2 cellular contexts compared by ENCODE assay signal in genomic region chr3:36903119-36903882, GRCh38.
TF ChIP-seq lines count a peak whose summit lies in the region.

No MANE protein-coding gene starts in this region.

TF ChIP-seq in SK-N-SH, 30 proteins besides CTCF, POLR2A, EP300 and RAD21 (continued from another document):
- TF ChIP-seq USF2 (IDR thresholded peaks at IDR 0.05; ENCODE audit: borderline replicate concordance, low read depth, low read length): no peak
- no peak for TF ChIP-seq FOXM1 (IDR thresholded peaks at IDR 0.05; ENCODE audit: low read depth)
- no peak for TF ChIP-seq PBX3 (IDR thresholded peaks at IDR 0.05)
- no peak for TF ChIP-seq ELF1 (IDR thresholded peaks at IDR 0.05)
- no peak for TF ChIP-seq TAF1 (IDR thresholded peaks at IDR 0.05; ENCODE audit: borderline replicate concordance, low read depth, low read length)
- TF ChIP-seq IRF3 (IDR thresholded peaks at IDR 0.05; ENCODE audit: low read depth, low read length): no peak
- TF ChIP-seq ZBTB33 (IDR thresholded peaks at IDR 0.05; ENCODE audit: borderline replicate concordance, low read depth): no peak
- TF ChIP-seq JUND (IDR thresholded peaks at IDR 0.05): no peak
- TF ChIP-seq REST (IDR thresholded peaks at IDR 0.05; ENCODE audit: low read depth, low read length): no peak
- TF ChIP-seq YY1 (IDR thresholded peaks at IDR 0.05; ENCODE audit: low read depth): no peak
- TF ChIP-seq MAX (IDR thresholded peaks at IDR 0.05; ENCODE audit: low read depth): no peak
- no peak for TF ChIP-seq RCOR1 (IDR thresholded peaks at IDR 0.05; ENCODE audit: low read length)
- no peak for TF ChIP-seq SIN3A (IDR thresholded peaks at IDR 0.05; ENCODE audit: borderline replicate concordance, low read depth, low read length)
- TF ChIP-seq MEF2A (IDR thresholded peaks at IDR 0.05; ENCODE audit: borderline replicate concordance, low read depth): no peak
- no peak for TF ChIP-seq CHD2 (IDR thresholded peaks at IDR 0.05; ENCODE audit: low read length, partially characterized antibody)

TF ChIP-seq in SK-N-SH treated with all-trans-retinoic acid at 6 μM for 48 hours, 23 proteins besides CTCF, POLR2A, EP300 and RAD21 (continued from another document):
- TF ChIP-seq CSRNP3 (CRISPR knock-in tag; IDR thresholded peaks at IDR 0.05) (no peak), RARB (CRISPR knock-in tag; IDR thresholded peaks at IDR 0.05) (no peak), PPARA (CRISPR knock-in tag; IDR thresholded peaks at IDR 0.05; ENCODE audit: borderline replicate concordance) (no peak), TSHZ2 (CRISPR knock-in tag; IDR thresholded peaks at IDR 0.05) (no peak), CSDC2 (CRISPR knock-in tag; IDR thresholded peaks at IDR 0.05) (no peak), PATZ1 (CRISPR knock-in tag; IDR thresholded peaks at IDR 0.05; ENCODE audit: borderline replicate concordance) (no peak), ZC3H10 (CRISPR knock-in tag; IDR thresholded peaks at IDR 0.05) (no peak), ZFP30 (CRISPR knock-in tag; IDR thresholded peaks at IDR 0.05) (no peak), ARNTL (CRISPR knock-in tag; IDR thresholded peaks at IDR 0.05; ENCODE audit: borderline replicate concordance, low read depth) (no peak), ZNF8 (CRISPR knock-in tag; IDR thresholded peaks at IDR 0.05) (no peak), TCF4 (CRISPR knock-in tag; IDR thresholded peaks at IDR 0.05; ENCODE audit: borderline replicate concordance) (no peak), CREB5 (CRISPR knock-in tag; IDR thresholded peaks at IDR 0.05; ENCODE audit: low read depth) (no peak), ZNF565 (CRISPR knock-in tag; conservative IDR thresholded peaks at IDR 0.05; ENCODE audit: low read depth) (no peak)
TF ChIP-seq in SK-N-SH treated with all-trans-retinoic acid at 6 μM for 48 hours: peak in this region for 0.
